In genomic region chr19:54201172-54201701, GRCh38 we compare ENCODE assay signal across 1 cellular context.
TF ChIP-seq lines count a peak whose summit lies in the region.

No MANE protein-coding gene starts in this region.

TF ChIP-seq in K562, 482 proteins besides CTCF, POLR2A, EP300 and RAD21 (continued from another document and continues in another):
- TF ChIP-seq MGA (IDR thresholded peaks at IDR 0.05), result no peak; the same call in 1 of the 2 replicates
- TF ChIP-seq ZNF512 (tag; IDR thresholded peaks at IDR 0.05), result no peak
- no peak for TF ChIP-seq NCOA6 (IDR thresholded peaks at IDR 0.05)
- no peak for TF ChIP-seq MTF1 (CRISPR knock-in tag; IDR thresholded peaks at IDR 0.05; ENCODE audit: borderline replicate concordance)
- peak; percentile 14; the same call in 1 of the 2 replicates for TF ChIP-seq ZNF766 (CRISPR knock-in tag; conservative IDR thresholded peaks at IDR 0.05)
- no peak for TF ChIP-seq TEAD2 (tag; IDR thresholded peaks at IDR 0.05)
- TF ChIP-seq HINFP (tag; conservative IDR thresholded peaks at IDR 0.05; ENCODE audit: low read depth), result no peak
- TF ChIP-seq PPARD (CRISPR knock-in tag; IDR thresholded peaks at IDR 0.05), result no peak
- no peak for TF ChIP-seq ZNF609 (CRISPR knock-in tag; IDR thresholded peaks at IDR 0.05; ENCODE audit: borderline replicate concordance)
- TF ChIP-seq FOXA3 (CRISPR knock-in tag; conservative IDR thresholded peaks at IDR 0.05 in 1 of 2, IDR thresholded peaks at IDR 0.05 in 1 of 2), result no peak
- TF ChIP-seq BRD9 (IDR thresholded peaks at IDR 0.05; ENCODE audit: low read depth, partially characterized antibody), result no peak
- TF ChIP-seq GABPA (tag; conservative IDR thresholded peaks at IDR 0.05; ENCODE audit: low read depth), result no peak; the same call in 1 of the 2 replicates
- TF ChIP-seq ZNF217 (CRISPR knock-in tag; IDR thresholded peaks at IDR 0.05), result no peak
- TF ChIP-seq DEAF1 (CRISPR knock-in tag; IDR thresholded peaks at IDR 0.05), result no peak
- no peak for TF ChIP-seq PRMT5 (CRISPR knock-in tag; IDR thresholded peaks at IDR 0.05)
- TF ChIP-seq MED1 (CRISPR knock-in tag; IDR thresholded peaks at IDR 0.05; ENCODE audit: borderline replicate concordance), result 0 out of 2 replicates have a peak, but pooled peaks have one; percentile 58
- TF ChIP-seq EGR1 (conservative IDR thresholded peaks at IDR 0.05), result no peak
- TF ChIP-seq RBM15 (IDR thresholded peaks at IDR 0.05; ENCODE audit: insufficient read depth, low read length), result no peak
- peak; percentile 53; the same call in 1 of the 2 replicates for TF ChIP-seq ZNF592 (IDR thresholded peaks at IDR 0.05)
- 0 out of 2 replicates have a peak, but pooled peaks have one; percentile 16 for TF ChIP-seq HLTF (IDR thresholded peaks at IDR 0.05)
- TF ChIP-seq VEZF1 (CRISPR knock-in tag; IDR thresholded peaks at IDR 0.05), result no peak
- no peak for TF ChIP-seq RBBP5 (IDR thresholded peaks at IDR 0.05; ENCODE audit: borderline replicate concordance, insufficient read depth, low read length, poor library complexity, severe bottlenecking)
- TF ChIP-seq ZNF165 (CRISPR knock-in tag; IDR thresholded peaks at IDR 0.05; ENCODE audit: borderline replicate concordance), result no peak
- TF ChIP-seq DIDO1 (tag; IDR thresholded peaks at IDR 0.05; ENCODE audit: low read depth), result no peak
- no peak for TF ChIP-seq RBM34 (IDR thresholded peaks at IDR 0.05; ENCODE audit: borderline replicate concordance, insufficient read depth, low read length)
- TF ChIP-seq FIP1L1 (IDR thresholded peaks at IDR 0.05; ENCODE audit: low read depth, low read length, poor library complexity, severe bottlenecking), result no peak
